Comparison of ENCODE assay signal across 9 cellular contexts in genomic region chr13:35349673-35350278, GRCh38.
DNase-seq lines count a peak whose midpoint lies in the region; ATAC-seq, FAIRE-seq and TF ChIP-seq lines count a peak whose summit lies in the region.
"Had no signal": no experiment of that assay in that cellular context is flagged by ENCODE, and none has a peak within 500 bp of the region (broad histone marks: within the 10 kb centered on the region; RNA-seq: fewer than 3 reads in every experiment).

No MANE protein-coding gene starts in this region.

- no peak for TF ChIP-seq POLR2A in GM18505 (IDR thresholded peaks at IDR 0.05; ENCODE audit: borderline replicate concordance, extremely low read depth, insufficient read depth, insufficient read length)

- no peak overlapping the region for H3K4me3 ChIP-seq in bronchial epithelial cell (ENCODE audit: low read depth, low read length)

- no peak for TF ChIP-seq CTCF in bronchial epithelial cell (IDR thresholded peaks at IDR 0.05; ENCODE audit: insufficient read depth, low read length, severe bottlenecking)

- no peak for FAIRE-seq in bronchial epithelial cell (lab: Jason Lieb, UNC)

- H3K36me3 ChIP-seq in bronchial epithelial cell (ENCODE audit: control insufficient read depth, insufficient read depth, low read length), result no peaks in the 10 kb centered on the region

- ATAC-seq in GM19023 (IDR thresholded peaks at IDR 0.05; ENCODE audit: unreplicated experiment), result peak; percentile 66
- peak; percentile 87 for ATAC-seq in HG03159 (IDR thresholded peaks at IDR 0.05; ENCODE audit: unreplicated experiment)
- ATAC-seq in GM18505 (IDR thresholded peaks at IDR 0.05; ENCODE audit: unreplicated experiment), result no peak

- no peaks in the 10 kb centered on the region for H3K27me3 ChIP-seq in bronchial epithelial cell (ENCODE audit: control insufficient read depth, insufficient read depth, low read length)

- peak; percentile 51 for DNase-seq in bronchial epithelial cell (ENCODE audit: low read depth)
- peak; percentile 58 for DNase-seq in renal cortical epithelial cell (ENCODE audit: low read depth)
- no peak for DNase-seq in effector CD8-positive, alpha-beta T cell (lab: John Stamatoyannopoulos, UW)
- DNase-seq in NCI-H1417 (lab: John Stamatoyannopoulos, UW), result no peak
- no peak for DNase-seq in NOMO-1 treated with dmso at 0.1 percent for 144 hours (lab: John Stamatoyannopoulos, UW; ENCODE audit: unreplicated experiment)
- DNase-seq: NCI-H2029 treated with DMSO at 0.1 percent for 48 hours had no signal

Comparison
In these comparisons a context has a peak if more than half of its experiments do, and no peak if none do; other contexts are left out.
1. DNase-seq: peak in bronchial epithelial cell (single experiment) and renal cortical epithelial cell (single experiment); none in effector CD8-positive, alpha-beta T cell (single experiment), NCI-H1417 (0 of 3) and NOMO-1 treated with dmso at 0.1 percent for 144 hours (single experiment).